Comparison of ENCODE assay signal across 16 cellular contexts in genomic region chr13:98650376-98651107, GRCh38.
A peak's percentile ranks its signal among the peaks of the same experiment; 100 is the strongest.
DNase-seq lines count a peak whose midpoint lies in the region; ATAC-seq, FAIRE-seq and TF ChIP-seq lines count a peak whose summit lies in the region.
"Had no signal": no experiment of that assay in that cellular context is flagged by ENCODE, and none has a peak within 500 bp of the region (broad histone marks: within the 10 kb centered on the region; RNA-seq: fewer than 3 reads in every experiment).

No MANE protein-coding gene starts in this region.

- no peak for ATAC-seq in GM21529 (IDR thresholded peaks at IDR 0.05; ENCODE audit: unreplicated experiment)
- ATAC-seq in HG02678 (IDR thresholded peaks at IDR 0.05; ENCODE audit: unreplicated experiment): no peak

- FAIRE-seq in colon (lab: Jason Lieb, UNC): peak; percentile 45

- no peak for TF ChIP-seq POLR2A in NB4 (IDR thresholded peaks at IDR 0.05; ENCODE audit: extremely low read depth, insufficient read length)

- TF ChIP-seq CTCF in NB4 (IDR thresholded peaks at IDR 0.05; ENCODE audit: low read depth, low read length): no peak
- TF ChIP-seq CTCF in dorsolateral prefrontal cortex (IDR thresholded peaks at IDR 0.05 in 54 of 56, conservative IDR thresholded peaks at IDR 0.05 in 2 of 56; ENCODE audit: low read depth in 1 of 56, partially characterized antibody in 56 of 56): no peak

- H3K27me3 ChIP-seq in dorsolateral prefrontal cortex: peaks cover 0 to 7% (median 0%) of the 10 kb centered on the region in 45 donors
- H3K27me3 ChIP-seq: uterus had no signal

- H3K27ac ChIP-seq in dorsolateral prefrontal cortex: no peak overlapping the region
- H3K27ac ChIP-seq: SK-N-MC, uterus had no signal

- H3K4me3 ChIP-seq in NB4 (ENCODE audit: low read depth, low read length) (no peak overlapping the region), dorsolateral prefrontal cortex (no peak overlapping the region)
- H3K4me3 ChIP-seq: SK-N-MC, uterus had no signal

- peak; percentile 86 for DNase-seq in CD1c-positive myeloid dendritic cell (ENCODE audit: extremely low spot score)
- DNase-seq in NB4 (ENCODE audit: low read depth): peak; percentile 21
- peak; percentile 93 for DNase-seq in mucosa of gallbladder (ENCODE audit: low spot score)
- DNase-seq in dorsolateral prefrontal cortex: no peak
- no peak for DNase-seq in SHP77 (lab: John Stamatoyannopoulos, UW)
- DNase-seq: activated B cell treated with CpG ODN at 0.5 μM for 24 hours; GOT3; NCI-H1417 treated with DMSO at 0.1 percent for 48 hours; NCI-H510A treated with DMSO at 0.1 percent for 48 hours; posterior cingulate gyrus; stimulated activated CD8-positive, alpha-beta memory T cell treated with anti-CD3 and anti-CD28 coated beads, Interleukin-4, amount 100 ng/mL, for 48 hours; uterus had no signal

- intact Hi-C loops in dorsolateral prefrontal cortex (cut with DNase I): loop anchor here (5.0 to 10.0 kb wide), 3 partner anchors 68 to 796 kb away; no protein-coding TSS in a partner anchor

Comparison
In these comparisons a context has a peak if more than half of its experiments do, and no peak if none do; other contexts are left out.
1. DNase-seq: peak in CD1c-positive myeloid dendritic cell (single experiment), NB4 (single experiment) and mucosa of gallbladder (single experiment); none in dorsolateral prefrontal cortex (0 of 10) and SHP77 (0 of 2).